1 cellular context compared by ENCODE assay signal in the genomic region with DNA sequence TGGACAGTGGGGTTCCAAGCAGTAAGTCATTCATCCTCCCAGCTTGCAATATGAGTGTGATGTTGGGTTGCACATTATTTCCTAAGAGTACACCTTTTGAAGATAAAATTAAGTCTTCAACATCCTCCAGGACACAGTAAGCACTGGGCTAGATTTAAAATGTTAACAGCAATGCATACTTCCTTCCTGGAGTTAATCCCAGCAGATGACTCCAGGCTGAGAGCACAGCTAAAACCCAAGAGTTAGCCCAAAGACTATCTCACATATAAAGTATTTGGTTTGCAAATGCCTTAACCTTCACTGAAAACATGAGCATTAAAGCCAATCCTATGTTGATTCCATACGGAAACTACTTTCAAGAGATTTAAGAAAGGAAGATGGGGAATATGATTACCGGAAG.
TF ChIP-seq lines count a peak whose summit lies in the region.

No MANE protein-coding gene starts in this region.

TF ChIP-seq in GM12878, 131 proteins besides CTCF, POLR2A, EP300 and RAD21 (continued from another document):
- TF ChIP-seq LARP7 (IDR thresholded peaks at IDR 0.05): no peak
TF ChIP-seq in GM12878: peak in this region for 0.
